1 cellular context compared by ENCODE assay signal in the genomic region with DNA sequence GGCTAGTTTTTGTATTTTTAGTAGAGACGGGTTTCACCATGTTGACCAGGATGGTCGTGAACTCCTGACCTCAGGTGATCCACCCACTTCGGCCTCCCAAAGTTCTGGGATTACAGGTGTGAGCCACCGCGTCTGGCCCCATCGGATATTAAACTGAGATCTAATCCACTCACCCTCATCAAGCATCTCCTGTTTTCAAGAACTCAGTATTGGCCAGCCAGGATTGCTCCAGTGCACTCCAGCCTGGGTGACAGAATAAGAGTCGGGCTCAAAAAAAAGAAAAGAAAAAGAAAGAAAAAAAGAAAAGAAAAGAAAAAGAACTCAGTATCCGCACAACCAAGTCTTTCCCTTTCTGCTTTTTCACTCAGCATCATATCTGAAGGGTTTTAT.
TF ChIP-seq lines count a peak whose summit lies in the region.

No MANE protein-coding gene starts in this region.

TF ChIP-seq in liver, 16 proteins besides CTCF, POLR2A, EP300 and RAD21 (continued from another document):
- TF ChIP-seq, protein P1, sequence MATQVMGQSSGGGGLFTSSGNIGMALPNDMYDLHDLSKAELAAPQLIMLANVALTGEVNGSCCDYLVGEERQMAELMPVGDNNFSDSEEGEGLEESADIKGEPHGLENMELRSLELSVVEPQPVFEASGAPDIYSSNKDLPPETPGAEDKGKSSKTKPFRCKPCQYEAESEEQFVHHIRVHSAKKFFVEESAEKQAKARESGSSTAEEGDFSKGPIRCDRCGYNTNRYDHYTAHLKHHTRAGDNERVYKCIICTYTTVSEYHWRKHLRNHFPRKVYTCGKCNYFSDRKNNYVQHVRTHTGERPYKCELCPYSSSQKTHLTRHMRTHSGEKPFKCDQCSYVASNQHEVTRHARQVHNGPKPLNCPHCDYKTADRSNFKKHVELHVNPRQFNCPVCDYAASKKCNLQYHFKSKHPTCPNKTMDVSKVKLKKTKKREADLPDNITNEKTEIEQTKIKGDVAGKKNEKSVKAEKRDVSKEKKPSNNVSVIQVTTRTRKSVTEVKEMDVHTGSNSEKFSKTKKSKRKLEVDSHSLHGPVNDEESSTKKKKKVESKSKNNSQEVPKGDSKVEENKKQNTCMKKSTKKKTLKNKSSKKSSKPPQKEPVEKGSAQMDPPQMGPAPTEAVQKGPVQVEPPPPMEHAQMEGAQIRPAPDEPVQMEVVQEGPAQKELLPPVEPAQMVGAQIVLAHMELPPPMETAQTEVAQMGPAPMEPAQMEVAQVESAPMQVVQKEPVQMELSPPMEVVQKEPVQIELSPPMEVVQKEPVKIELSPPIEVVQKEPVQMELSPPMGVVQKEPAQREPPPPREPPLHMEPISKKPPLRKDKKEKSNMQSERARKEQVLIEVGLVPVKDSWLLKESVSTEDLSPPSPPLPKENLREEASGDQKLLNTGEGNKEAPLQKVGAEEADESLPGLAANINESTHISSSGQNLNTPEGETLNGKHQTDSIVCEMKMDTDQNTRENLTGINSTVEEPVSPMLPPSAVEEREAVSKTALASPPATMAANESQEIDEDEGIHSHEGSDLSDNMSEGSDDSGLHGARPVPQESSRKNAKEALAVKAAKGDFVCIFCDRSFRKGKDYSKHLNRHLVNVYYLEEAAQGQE (IDR thresholded peaks at IDR 0.05), result no peak
- TF ChIP-seq TAF1 (conservative IDR thresholded peaks at IDR 0.05) (no peak), EGR1 (IDR thresholded peaks at IDR 0.05; ENCODE audit: low read depth in 2 of 2) (no peak)
- TF ChIP-seq, protein P2, sequence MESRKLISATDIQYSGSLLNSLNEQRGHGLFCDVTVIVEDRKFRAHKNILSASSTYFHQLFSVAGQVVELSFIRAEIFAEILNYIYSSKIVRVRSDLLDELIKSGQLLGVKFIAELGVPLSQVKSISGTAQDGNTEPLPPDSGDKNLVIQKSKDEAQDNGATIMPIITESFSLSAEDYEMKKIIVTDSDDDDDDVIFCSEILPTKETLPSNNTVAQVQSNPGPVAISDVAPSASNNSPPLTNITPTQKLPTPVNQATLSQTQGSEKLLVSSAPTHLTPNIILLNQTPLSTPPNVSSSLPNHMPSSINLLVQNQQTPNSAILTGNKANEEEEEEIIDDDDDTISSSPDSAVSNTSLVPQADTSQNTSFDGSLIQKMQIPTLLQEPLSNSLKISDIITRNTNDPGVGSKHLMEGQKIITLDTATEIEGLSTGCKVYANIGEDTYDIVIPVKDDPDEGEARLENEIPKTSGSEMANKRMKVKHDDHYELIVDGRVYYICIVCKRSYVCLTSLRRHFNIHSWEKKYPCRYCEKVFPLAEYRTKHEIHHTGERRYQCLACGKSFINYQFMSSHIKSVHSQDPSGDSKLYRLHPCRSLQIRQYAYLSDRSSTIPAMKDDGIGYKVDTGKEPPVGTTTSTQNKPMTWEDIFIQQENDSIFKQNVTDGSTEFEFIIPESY (IDR thresholded peaks at IDR 0.05), result no peak
